ENCODE assay signal across 8 cellular contexts in genomic region chr12:59596232-59597143, GRCh38. TPM values are rescaled to one million over a fixed set of nuclear protein-coding genes. Genes with fewer than 3 reads are reported as not detected.
DNase-seq lines count a peak whose midpoint lies in the region; ATAC-seq lines count a peak whose summit lies in the region.

No MANE protein-coding gene starts in this region.

- peak overlapping the region; percentile 85 for H3K27ac ChIP-seq in layer of hippocampus (ENCODE audit: low read depth, low read length)

- no peaks in the 10 kb centered on the region for H3K27me3 ChIP-seq in layer of hippocampus (ENCODE audit: control insufficient read depth, insufficient read depth, low read length)

- peak; percentile 44 for ATAC-seq in HG03064 (IDR thresholded peaks at IDR 0.05; ENCODE audit: low read depth, unreplicated experiment)

- DNase-seq in SKM-1 treated with dmso at 0.1 percent for 144 hours (lab: John Stamatoyannopoulos, UW; ENCODE audit: unreplicated experiment), result peak; percentile 5
- DNase-seq in SKM-1 (lab: John Stamatoyannopoulos, UW; ENCODE audit: unreplicated experiment), result no peak
- peak; percentile 78 for DNase-seq in NCI-H2171 (lab: John Stamatoyannopoulos, UW)
- peak; percentile 72 for DNase-seq in activated CD4-positive, CD25-positive, alpha-beta regulatory T cell treated with anti-CD3 and anti-CD28 coated beads, Interleukin-2, amount 50 U/mL, for 72 hours
- peak; percentile 73 for DNase-seq in cerebellum (ENCODE audit: low spot score)
- peak; percentile 45 to 63 (median 55) for DNase-seq in stimulated activated CD4-positive, alpha-beta T cell treated with anti-CD3 and anti-CD28 coated beads, Interleukin-1b, Interleukin-23, amount 100 ng/mL, for 24 hours (ENCODE audit: low read depth in 4 of 4, low spot score in 1 of 4)

RNA-seq across cellular contexts. Expression of gene SLC16A7, which starts 0.7 kb away (rescaled TPM):
- 19.9 TPM for total RNA-seq in cerebellum
